Comparison of ENCODE assay signal across 17 cellular contexts in the genomic region with DNA sequence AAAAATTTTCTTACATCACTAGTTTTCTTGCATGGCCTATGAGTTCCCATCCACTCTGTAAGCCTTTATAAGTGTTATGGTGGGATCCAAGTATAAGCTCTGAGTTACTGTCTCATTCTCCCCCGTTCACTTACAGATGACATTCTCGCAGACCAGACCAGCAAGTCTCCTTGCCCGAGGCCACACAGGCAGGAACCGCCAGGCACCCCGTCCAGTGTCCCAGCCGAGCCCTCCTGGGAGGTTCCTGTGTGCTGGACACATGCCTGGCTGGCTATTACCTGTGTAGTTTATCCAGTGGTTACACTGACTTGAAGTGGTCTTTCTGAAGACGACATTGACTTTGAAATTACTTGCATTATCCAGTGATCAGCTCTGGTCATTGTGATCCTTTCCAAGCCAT.
DNase-seq lines count a peak whose midpoint lies in the region; ATAC-seq, FAIRE-seq and TF ChIP-seq lines count a peak whose summit lies in the region.
"Had no signal": no experiment of that assay in that cellular context is flagged by ENCODE, and none has a peak within 500 bp of the region (broad histone marks: within the 10 kb centered on the region; RNA-seq: fewer than 3 reads in every experiment).

No MANE protein-coding gene starts in this region.

- TF ChIP-seq RAD21 in A549 (conservative IDR thresholded peaks at IDR 0.05 in 1 of 2, IDR thresholded peaks at IDR 0.05 in 1 of 2), result no peak
- TF ChIP-seq RAD21 in H1 (IDR thresholded peaks at IDR 0.05 in 1 of 2, conservative IDR thresholded peaks at IDR 0.05 in 1 of 2; ENCODE audit: low read depth in 2 of 2, low read length in 2 of 2), result no peak

- no peak overlapping the region for H4K5ac ChIP-seq in H1 (ENCODE audit: insufficient read length, low read depth, low read length)

- no peak overlapping the region for H3K23ac ChIP-seq in H1 (ENCODE audit: insufficient read length)

- H3K4ac ChIP-seq in H1 (replicated peaks; ENCODE audit: insufficient read length, low read depth, low read length), result no peak overlapping the region

- POLR2A ChIA-PET in A549 (lab: Yijun Ruan, JAX) (no interaction called here), H1 (lab: Charles Lee; ENCODE audit: partially characterized antibody) (no interaction called here)

- H3K4me2 ChIP-seq in A549, result no peak overlapping the region
- no peak overlapping the region for H3K4me2 ChIP-seq in H1 (ENCODE audit: insufficient read depth in 1 of 2, low read depth in 2 of 2, low read length in 2 of 2)
- H3K4me2 ChIP-seq: BLaER1 treated with 17β-estradiol and CSF1 and Interleukin-3, amounts not matched to agents 10 nM and 100 nM had no signal

- H2BK20ac ChIP-seq in H1 (ENCODE audit: low read length), result peak overlapping the region; percentile 26; the same call in 1 of the 2 replicates

- H2BK120ac ChIP-seq in H1 (replicated peaks; ENCODE audit: low read depth, low read length), result no peak overlapping the region

- no peak for DNase-seq in A549 (ENCODE audit: low read depth in 1 of 2, low spot score in 1 of 2)
- no peak for DNase-seq in H1 (ENCODE audit: low read depth in 1 of 2, low spot score in 2 of 2)
- DNase-seq in substantia nigra (lab: John Stamatoyannopoulos, UW), result no peak
- DNase-seq in HuH-7 (ENCODE audit: low spot score), result no peak
- no peak for DNase-seq in NCI-H748 treated with DMSO at 0.1 percent for 48 hours (lab: John Stamatoyannopoulos, UW)
- DNase-seq: 8988T; Calu3; CD8-positive, alpha-beta T cell; DND-41; EL had no signal

- H3K4me1 ChIP-seq in A549, result peaks cover 9% of the 10 kb centered on the region; the same call in 2 of the 3 replicates
- peaks cover 0 to 8% (median 5%) of the 10 kb centered on the region in 4 experiments; a peak in 2 of 7 replicates for H3K4me1 ChIP-seq in H1 (replicated peaks in 1 of 4; ENCODE audit: control insufficient read depth in 3 of 4, insufficient read depth in 4 of 4, low read length in 3 of 4)

- H2BK5ac ChIP-seq in H1 (ENCODE audit: low read depth, low read length), result peak overlapping the region; percentile 14; the same call in 1 of the 2 replicates

- no peaks in the 10 kb centered on the region for H3K36me3 ChIP-seq in H1 (ENCODE audit: control insufficient read depth in 2 of 4, insufficient read depth in 4 of 4, low read length in 3 of 4)
- H3K36me3 ChIP-seq: BLaER1 treated with 17β-estradiol and CSF1 and Interleukin-3, amounts not matched to agents 10 nM and 100 nM; HAP-1 had no signal

- H3K56ac ChIP-seq in H1 (replicated peaks; ENCODE audit: insufficient read length, low read depth, low read length), result no peak overlapping the region

- no peaks in the 10 kb centered on the region for H4K20me1 ChIP-seq in H1 (replicated peaks in 1 of 2; ENCODE audit: control insufficient read depth in 1 of 2, insufficient read depth in 2 of 2, low read length in 2 of 2)
- H4K20me1 ChIP-seq: BLaER1 treated with 17β-estradiol and CSF1 and Interleukin-3, amounts not matched to agents 10 nM and 100 nM had no signal

- no peaks in the 10 kb centered on the region for H3K9me3 ChIP-seq in A549
- H3K9me3 ChIP-seq in H1 (ENCODE audit: insufficient read depth in 2 of 2, low read depth in 1 of 2, low read length in 1 of 2), result no peaks in the 10 kb centered on the region
- H3K9me3 ChIP-seq: BLaER1 treated with 17β-estradiol and CSF1 and Interleukin-3, amounts not matched to agents 10 nM and 100 nM; HAP-1 had no signal

- no peak overlapping the region for H3K9ac ChIP-seq in H1 (replicated peaks in 1 of 4; ENCODE audit: extremely low read depth in 1 of 4, low read depth in 3 of 4, low read length in 3 of 4)
- H3K9ac ChIP-seq: BLaER1 treated with 17β-estradiol and CSF1 and Interleukin-3, amounts not matched to agents 10 nM and 100 nM had no signal

- no peak overlapping the region for H2AFZ ChIP-seq in H1 (ENCODE audit: low read length)

- H3K23me2 ChIP-seq in H1 (ENCODE audit: low read depth, low read length), result no peaks in the 10 kb centered on the region

- TF ChIP-seq POLR2A in A549 (IDR thresholded peaks at IDR 0.05; ENCODE audit: low read length) (no peak), H1 (IDR thresholded peaks at IDR 0.05; ENCODE audit: control extremely low read depth in 1 of 2, low read depth in 2 of 2, low read length in 2 of 2) (no peak)

- H2BK15ac ChIP-seq in H1 (ENCODE audit: low read length), result no peak overlapping the region

- H3K79me1 ChIP-seq in H1 (ENCODE audit: low read depth, low read length), result no peaks in the 10 kb centered on the region

- H4K8ac ChIP-seq in H1 (ENCODE audit: extremely low read depth, insufficient read depth, low read length), result no peak overlapping the region

- H2BK12ac ChIP-seq in H1 (ENCODE audit: low read depth, low read length), result no peak overlapping the region

- ATAC-seq in A549 (no peak), esophagus mucosa (no peak)
- ATAC-seq: CD8-positive, alpha-beta T cell had no signal

- H3K18ac ChIP-seq in H1 (ENCODE audit: extremely low read depth, low read length), result no peak overlapping the region

- no peaks in the 10 kb centered on the region for H3K79me2 ChIP-seq in H1 (ENCODE audit: control insufficient read depth in 1 of 2, insufficient read depth in 2 of 2, low read length in 2 of 2)

- H3K27me3 ChIP-seq in H1 (replicated peaks in 1 of 4; ENCODE audit: control insufficient read depth in 3 of 4, extremely low read depth in 1 of 4, insufficient read depth in 3 of 4, low read length in 3 of 4), result no peaks in the 10 kb centered on the region
- H3K27me3 ChIP-seq: BLaER1 treated with 17β-estradiol and CSF1 and Interleukin-3, amounts not matched to agents 10 nM and 100 nM had no signal

- TF ChIP-seq EP300 in A549 (IDR thresholded peaks at IDR 0.05), result no peak
- no peak for TF ChIP-seq EP300 in H1 (IDR thresholded peaks at IDR 0.05; ENCODE audit: borderline replicate concordance in 1 of 2, low read depth in 2 of 2, low read length in 2 of 2)

- H3K4me3 ChIP-seq in A549 (no peak overlapping the region), H1 (ENCODE audit: extremely low read depth in 1 of 4, insufficient read depth in 2 of 4, low read depth in 3 of 4, low read length in 4 of 4) (no peak overlapping the region)
- H3K4me3 ChIP-seq: BLaER1 treated with 17β-estradiol and CSF1 and Interleukin-3, amounts not matched to agents 10 nM and 100 nM; HAP-1 had no signal

- H3K27ac ChIP-seq in A549 (peak overlapping the region; percentile 81 to 90; a peak in 5 of 6 replicates), angular gyrus (ENCODE audit: low read depth, low read length) (peak overlapping the region; percentile 54), H1 (ENCODE audit: low read depth, low read length) (no peak overlapping the region), substantia nigra (ENCODE audit: low read depth, low read length, poor library complexity, severe bottlenecking) (peak overlapping the region; percentile 97)
- H3K27ac ChIP-seq: BLaER1 treated with 17β-estradiol and CSF1 and Interleukin-3, amounts not matched to agents 10 nM and 100 nM had no signal

- FAIRE-seq in A549 (lab: Jason Lieb, UNC) (no peak), H1 (lab: Jason Lieb, UNC) (no peak)
- FAIRE-seq: G401.6, GM12891, GM19239 had no signal

- TF ChIP-seq CTCF in A549 (IDR thresholded peaks at IDR 0.05), result no peak
- TF ChIP-seq CTCF in H1 (IDR thresholded peaks at IDR 0.05; ENCODE audit: control extremely low read depth in 1 of 3, insufficient read depth in 1 of 3, low read depth in 1 of 3, low read length in 3 of 3), result no peak

- no peak overlapping the region for H2AK5ac ChIP-seq in H1 (ENCODE audit: low read depth, low read length)

- WGBS in A549 (ENCODE audit: missing lambda C conversion rate), result 89% methylated on average over 7 of the region's 7 CpGs
- 94% methylated on average over 7 of the region's 7 CpGs; no CpG with 5 or more reads in 1 of the 2 experiments for WGBS in H1 (ENCODE audit: extremely low coverage in 1 of 2, insufficient coverage in 1 of 2, insufficient read length in 1 of 2, insufficient replicate concordance in 2 of 2, low coverage in 1 of 2, low lambda C conversion rate in 2 of 2, missing lambda C conversion rate in 1 of 2), 2 experiments

- CTCF ChIA-PET in A549 (lab: Yijun Ruan, JAX) (interaction anchor here (0.6 to 1.8 kb wide), 4 partner anchors 9 to 1186 kb away, joined by 3 to 5 read pairs (median 3); no protein-coding TSS in a partner anchor), H1 (lab: Charles Lee; ENCODE audit: partially characterized antibody) (interaction anchor here (0.6 to 1.7 kb wide), 8 partner anchors 9 to 370 kb away, joined by 3 to 4 read pairs (median 3); no protein-coding TSS in a partner anchor)

- no peak overlapping the region for H3K14ac ChIP-seq in H1 (ENCODE audit: insufficient read length)

- no peak overlapping the region for H4K91ac ChIP-seq in H1 (replicated peaks; ENCODE audit: insufficient read length, low read length)

TF ChIP-seq in A549, 52 proteins besides CTCF, POLR2A, EP300 and RAD21:
- no peak for TF ChIP-seq EHF (CRISPR knock-in tag; IDR thresholded peaks at IDR 0.05)
- no peak for TF ChIP-seq SMC3 (IDR thresholded peaks at IDR 0.05)
- no peak for TF ChIP-seq MYC (IDR thresholded peaks at IDR 0.05; ENCODE audit: borderline replicate concordance, low read length)
- no peak for TF ChIP-seq MAFK (IDR thresholded peaks at IDR 0.05; ENCODE audit: partially characterized antibody)
- TF ChIP-seq FOSL2 (IDR thresholded peaks at IDR 0.05), result no peak
- no peak for TF ChIP-seq FOSL2 (CRISPR knock-in tag; IDR thresholded peaks at IDR 0.05)

TF ChIP-seq in H1, 55 proteins besides CTCF, POLR2A, EP300 and RAD21:
- TF ChIP-seq JUN (IDR thresholded peaks at IDR 0.05; ENCODE audit: low read depth, low read length) (no peak), SAP30 (IDR thresholded peaks at IDR 0.05; ENCODE audit: insufficient read depth, insufficient replicate concordance, low read length) (no peak), SIX5 (IDR thresholded peaks at IDR 0.05; ENCODE audit: low read depth, low read length) (no peak), BCL11A (IDR thresholded peaks at IDR 0.05; ENCODE audit: low read depth in 2 of 2, low read length in 2 of 2) (no peak), TAF1 (IDR thresholded peaks at IDR 0.05; ENCODE audit: low read depth, low read length) (no peak), SUZ12 (IDR thresholded peaks at IDR 0.05; ENCODE audit: low read length) (no peak), CEBPB (IDR thresholded peaks at IDR 0.05; ENCODE audit: low read depth, low read length) (no peak), SIRT6 (IDR thresholded peaks at IDR 0.05; ENCODE audit: low read length) (no peak), ASH2L (IDR thresholded peaks at IDR 0.05; ENCODE audit: low read length) (no peak), NANOG (IDR thresholded peaks at IDR 0.05; ENCODE audit: insufficient read depth, low read depth, low read length, poor library complexity, severe bottlenecking) (no peak), CBX8 (IDR thresholded peaks at IDR 0.05; ENCODE audit: borderline replicate concordance, low read depth, low read length) (no peak)
